29 cellular contexts compared by ENCODE assay signal in the genomic region with DNA sequence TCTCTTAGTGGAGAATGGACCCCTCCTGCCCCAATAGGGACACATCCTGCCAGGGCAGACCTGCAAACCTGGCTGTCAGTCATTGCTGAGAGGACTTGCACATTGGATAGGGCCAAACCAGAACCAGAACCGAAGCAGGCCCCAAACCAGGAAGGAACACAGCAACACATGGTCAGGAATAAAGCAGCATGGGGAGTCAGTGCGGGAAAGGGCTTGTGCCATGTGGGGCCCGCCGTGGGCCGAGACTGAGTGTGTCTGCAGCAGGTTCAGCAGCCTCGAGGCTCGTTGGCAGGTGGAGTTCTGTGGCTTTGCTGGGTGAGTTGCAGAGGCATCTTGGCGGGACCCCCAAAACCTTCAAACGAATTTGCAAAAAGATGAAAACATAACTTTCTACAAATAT. TPM values are rescaled to one million over a fixed set of nuclear protein-coding genes. Genes with fewer than 3 reads are reported as not detected.
"Had no signal": no experiment of that assay in that cellular context is flagged by ENCODE, and none has a peak within 500 bp of the region (broad histone marks: within the 10 kb centered on the region; RNA-seq: fewer than 3 reads in every experiment).

No MANE protein-coding gene starts in this region.

- H3K4me3 ChIP-seq: ascending aorta, body of pancreas, SK-N-MC had no signal

- H3K9me3 ChIP-seq: ascending aorta, body of pancreas had no signal

- H3K36me3 ChIP-seq: ascending aorta had no signal

- H3K4me1 ChIP-seq: ascending aorta, body of pancreas had no signal

- H3K27me3 Mint-ChIP-seq: activated B cell treated with CpG ODN at 0.5 μM for 24 hours had no signal

- H3K27me3 ChIP-seq: ascending aorta, body of pancreas had no signal

- H3K4me3 Mint-ChIP-seq: activated B cell treated with CpG ODN at 0.5 μM for 24 hours; activated CD4-positive, alpha-beta T cell treated with anti-CD3 and anti-CD28 coated beads, Interleukin-2, amount 10 ng/mL, durations not matched to agents 24 days and 14 days; activated CD8-positive, alpha-beta memory T cell treated with anti-CD3 and anti-CD28 coated beads, Interleukin-2, amount 10 ng/mL, durations not matched to agents 7 days and 5 days; activated naive CD8-positive, alpha-beta T cell treated with anti-CD3 and anti-CD28 coated beads, Interleukin-2, amount 50 U/mL, for 24 hours; activated T-cell treated with anti-CD3 and anti-CD28 coated beads, Interleukin-2, amount 50 U/mL, for 4 hours; T-cell had no signal

- FAIRE-seq: bronchial epithelial cell, TTC549 had no signal

- H3K9me3 Mint-ChIP-seq: activated B cell treated with CpG ODN at 0.5 μM for 24 hours; activated CD4-positive, alpha-beta T cell treated with anti-CD3 and anti-CD28 coated beads, Interleukin-2, amount 10 ng/mL, durations not matched to agents 24 days and 14 days; activated naive CD8-positive, alpha-beta T cell treated with anti-CD3 and anti-CD28 coated beads, Interleukin-2, amount 50 U/mL, for 24 hours; activated T-cell treated with anti-CD3 and anti-CD28 coated beads, Interleukin-2, amount 50 U/mL, for 4 hours; T-cell had no signal

- H3K27ac ChIP-seq: ascending aorta, body of pancreas, SK-N-MC had no signal

- H3K4me1 Mint-ChIP-seq: activated B cell treated with CpG ODN at 0.5 μM for 24 hours had no signal

- H3K36me3 Mint-ChIP-seq: activated CD8-positive, alpha-beta memory T cell treated with anti-CD3 and anti-CD28 coated beads, Interleukin-2, amount 10 ng/mL, durations not matched to agents 7 days and 5 days; activated naive CD4-positive, alpha-beta T cell treated with anti-CD3 and anti-CD28 coated beads, Interleukin-2, amount 50 U/mL, for 72 hours; T-cell had no signal

- ATAC-seq: activated CD8-positive, alpha-beta memory T cell treated with anti-CD3 and anti-CD28 coated beads, Interleukin-2, amount 10 ng/mL, durations not matched to agents 7 days and 5 days; activated naive CD4-positive, alpha-beta T cell treated with anti-CD3 and anti-CD28 coated beads, Interleukin-2, amount 50 U/mL, for 72 hours; activated naive CD8-positive, alpha-beta T cell treated with anti-CD3 and anti-CD28 coated beads, Interleukin-2, amount 50 U/mL, for 24 hours; activated T-cell treated with anti-CD3 and anti-CD28 coated beads, Interleukin-2, amount 50 U/mL, for 4 hours; body of pancreas; T-cell had no signal

- H3K27ac Mint-ChIP-seq: activated B cell treated with CpG ODN at 0.5 μM for 24 hours; activated CD4-positive, alpha-beta T cell treated with anti-CD3 and anti-CD28 coated beads, Interleukin-2, amount 10 ng/mL, durations not matched to agents 24 days and 14 days; activated CD8-positive, alpha-beta memory T cell treated with anti-CD3 and anti-CD28 coated beads, Interleukin-2, amount 10 ng/mL, durations not matched to agents 7 days and 5 days; activated naive CD4-positive, alpha-beta T cell treated with anti-CD3 and anti-CD28 coated beads, Interleukin-2, amount 50 U/mL, for 72 hours; activated naive CD8-positive, alpha-beta T cell treated with anti-CD3 and anti-CD28 coated beads, Interleukin-2, amount 50 U/mL, for 24 hours had no signal

- DNase-seq: activated B cell treated with CpG ODN at 0.5 μM for 24 hours; activated CD4-positive, alpha-beta T cell treated with anti-CD3 and anti-CD28 coated beads for 1 hour; activated CD4-positive, alpha-beta T cell treated with anti-CD3 and anti-CD28 coated beads, Interleukin-2, amount 10 ng/mL, durations not matched to agents 24 days and 14 days; activated CD4-positive, alpha-beta T cell treated with anti-CD3 and anti-CD28 coated beads, Interleukin-2, amount 50 U/mL, for 48 hours; activated CD8-positive, alpha-beta memory T cell treated with anti-CD3 and anti-CD28 coated beads, Interleukin-2, amount 10 ng/mL, durations not matched to agents 7 days and 5 days; activated effector memory CD4-positive, alpha-beta T cell treated with anti-CD3 and anti-CD28 coated beads, Interleukin-2, amount 50 U/mL, for 16 hours; activated naive CD4-positive, alpha-beta T cell treated with Interleukin-2 at 50 U/mL for 16 hours; activated naive CD8-positive, alpha-beta T cell treated with anti-CD3 and anti-CD28 coated beads, Interleukin-2, amount 50 U/mL, for 24 hours; activated T-cell treated with anti-CD3 and anti-CD28 coated beads, Interleukin-2, amount 50 U/mL, for 4 hours; amniotic stem cell; body of pancreas; central memory CD4-positive, alpha-beta T cell; NCI-H1092; NCI-H1417; NCI-H1694; NCI-H2029; NCI-H345; NCI-H510A; NCI-H526 treated with DMSO at 0.1 percent for 48 hours; NCI-H82; T-cell; T-helper 2 cell; T1000 had no signal

RNA-seq across cellular contexts. Expression of a gene that starts 45.0 kb away (rescaled TPM):
- total RNA-seq: bronchial epithelial cell, MCF 10A had no signal
